Comparison of ENCODE assay signal across 8 cellular contexts in genomic region chr13:42991892-42992584, GRCh38. TPM values are rescaled to one million over a fixed set of nuclear protein-coding genes. Genes with fewer than 3 reads are reported as not detected.
DNase-seq lines count a peak whose midpoint lies in the region; ATAC-seq and TF ChIP-seq lines count a peak whose summit lies in the region.

Gene EPSTI1, minus strand, starts transcription at chr13:42992241. Its CDS starts 76 bp downstream, at chr13:42992165.

- H3K9ac ChIP-seq in ES-I3 (ENCODE audit: low read depth, low read length) (peak within 1 kb of the TSS; percentile 47), endocrine pancreas (ENCODE audit: control insufficient read depth, insufficient read depth, low read length) (peak within 1 kb of the TSS; percentile 27)

- H3K27me3 ChIP-seq in endocrine pancreas (ENCODE audit: control insufficient read depth, insufficient read depth, low read length): no peaks in the 10 kb centered on the region

- H3K27ac Mint-ChIP-seq in mesothelial cell of epicardium: peak within 1 kb of the TSS; percentile 99

- peak within 1 kb of the TSS; percentile 72 for H3K4me3 Mint-ChIP-seq in mesothelial cell of epicardium

- H3K9me3 ChIP-seq in ES-I3 (ENCODE audit: control insufficient read depth, insufficient read depth, low read length) (no peaks in the 10 kb centered on the region), endocrine pancreas (ENCODE audit: control insufficient read depth, low read length) (no peaks in the 10 kb centered on the region)

- H3K4me1 ChIP-seq in ES-I3 (ENCODE audit: insufficient read depth, low read length) (no peaks in the 10 kb centered on the region), endocrine pancreas (ENCODE audit: control insufficient read depth, insufficient read depth, low read length) (peaks cover 6% of the 10 kb centered on the region)

- peaks cover 58% of the 10 kb centered on the region for H3K4me1 Mint-ChIP-seq in mesothelial cell of epicardium

- H3K9me3 Mint-ChIP-seq in mesothelial cell of epicardium: no peaks in the 10 kb centered on the region

- no peaks in the 10 kb centered on the region for H3K36me3 Mint-ChIP-seq in mesothelial cell of epicardium

- ATAC-seq in GM21825 (IDR thresholded peaks at IDR 0.05; ENCODE audit: unreplicated experiment): peak; percentile 70

- H3K4me3 ChIP-seq in endocrine pancreas (ENCODE audit: control insufficient read depth, insufficient read depth, low read length): peak within 1 kb of the TSS; percentile 83

- no peaks in the 10 kb centered on the region for H3K27me3 Mint-ChIP-seq in mesothelial cell of epicardium (ENCODE audit: low read depth)

- TF ChIP-seq CTCF in mesothelial cell of epicardium (IDR thresholded peaks at IDR 0.05; ENCODE audit: unreplicated experiment): no peak

- DNase-seq in LoVo (ENCODE audit: low spot score) (peak; percentile 61), mesothelial cell of epicardium (ENCODE audit: low spot score in 2 of 2, unreplicated experiment in 2 of 2) (peak; percentile 37 to 66), NCI-H2029 (lab: John Stamatoyannopoulos, UW) (no peak)
- DNase-seq in activated CD8-positive, alpha-beta memory T cell treated with anti-CD3 and anti-CD28 coated beads for 4 hours (ENCODE audit: low read depth in 2 of 2): peak; percentile 52 to 68
- DNase-seq in stimulated activated CD8-positive, alpha-beta memory T cell treated with anti-CD3 and anti-CD28 coated beads, Interleukin-2, amount 100 ng/mL, for 48 hours (ENCODE audit: low read depth in 2 of 2): peak; percentile 46 to 53

- H3K36me3 ChIP-seq in ES-I3 (ENCODE audit: insufficient read depth, low read length): no peaks in the 10 kb centered on the region
- no peaks in the 10 kb centered on the region for H3K36me3 ChIP-seq in endocrine pancreas (ENCODE audit: control insufficient read depth, insufficient read depth, low read length)

RNA-seq across cellular contexts. Expression of gene EPSTI1, which starts in this region (rescaled TPM):
- 37.3 to 44.0 TPM (median 42.7 TPM) in 3 replicates for total RNA-seq in mesothelial cell of epicardium
